22 cellular contexts compared by ENCODE assay signal in the genomic region with DNA sequence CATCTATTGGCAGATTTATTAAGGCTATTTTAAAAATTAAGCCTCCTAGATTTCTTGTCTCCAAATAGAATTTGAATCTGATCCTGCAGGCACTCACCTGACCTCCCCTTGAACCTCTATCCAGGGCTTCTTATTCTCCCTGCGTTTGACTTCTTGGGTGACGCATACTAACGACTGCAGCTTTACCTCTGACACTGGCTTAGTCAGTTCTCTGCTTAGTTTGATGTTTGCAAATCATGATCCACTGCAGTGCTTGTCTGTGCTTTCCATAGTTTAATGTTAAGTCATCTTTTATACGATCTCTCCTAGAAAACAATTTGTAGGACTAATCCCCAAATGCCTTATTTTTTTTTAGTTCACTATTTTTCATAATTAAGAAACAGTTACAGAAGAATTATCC.
DNase-seq lines count a peak whose midpoint lies in the region; ATAC-seq, FAIRE-seq and TF ChIP-seq lines count a peak whose summit lies in the region.
"Had no signal": no experiment of that assay in that cellular context is flagged by ENCODE, and none has a peak within 500 bp of the region (broad histone marks: within the 10 kb centered on the region; RNA-seq: fewer than 3 reads in every experiment).

No MANE protein-coding gene starts in this region.

- H3K23ac ChIP-seq in mesenchymal stem cell (ENCODE audit: low read length in 2 of 2): no peak overlapping the region

- H3K9me3 ChIP-seq in MM.1S (replicated peaks; ENCODE audit: insufficient read depth, low read length) (no peaks in the 10 kb centered on the region), mesenchymal stem cell (ENCODE audit: control insufficient read depth, low read length) (no peaks in the 10 kb centered on the region), right lobe of liver (no peaks in the 10 kb centered on the region)

- H3K79me1 ChIP-seq in mesenchymal stem cell (replicated peaks; ENCODE audit: low read length, poor library complexity, severe bottlenecking): no peaks in the 10 kb centered on the region

- no peak overlapping the region for H2AK5ac ChIP-seq in mesenchymal stem cell (ENCODE audit: low read length, severe bottlenecking)

- H2BK120ac ChIP-seq in mesenchymal stem cell (ENCODE audit: low read depth, low read length): no peak overlapping the region

- no peak overlapping the region for H3K18ac ChIP-seq in mesenchymal stem cell (ENCODE audit: low read depth in 1 of 2, low read length in 2 of 2)

- H4K91ac ChIP-seq in mesenchymal stem cell (ENCODE audit: low read length): no peak overlapping the region

- H3K14ac ChIP-seq in mesenchymal stem cell (ENCODE audit: low read length in 2 of 2): no peak overlapping the region

- no peak overlapping the region for H3K4ac ChIP-seq in mesenchymal stem cell (ENCODE audit: low read depth in 1 of 2, low read length in 2 of 2)

- no peak for ATAC-seq in right lobe of liver
- ATAC-seq: GM12878, SK-N-SH treated with all-trans-retinoic acid at 6 μM for 48 hours had no signal

- peak overlapping the region; percentile 61 for H3K9ac ChIP-seq in MM.1S (ENCODE audit: low read length)
- H3K9ac ChIP-seq in mesenchymal stem cell (ENCODE audit: low read length): no peak overlapping the region
- H3K9ac ChIP-seq: KMS-11 had no signal

- H2BK12ac ChIP-seq in mesenchymal stem cell (ENCODE audit: low read length in 2 of 2): no peak overlapping the region

- H2BK5ac ChIP-seq in mesenchymal stem cell (ENCODE audit: low read depth, low read length, poor library complexity, severe bottlenecking): peak overlapping the region; percentile 35

- TF ChIP-seq CTCF in MM.1S (IDR thresholded peaks at IDR 0.05; ENCODE audit: low read length) (no peak), brain microvascular endothelial cell (IDR thresholded peaks at IDR 0.05; ENCODE audit: low read depth, low read length, missing control alignments) (no peak), right lobe of liver (IDR thresholded peaks at IDR 0.05) (no peak)

- FAIRE-seq in urothelium cell line (lab: Jason Lieb, UNC): no peak
- FAIRE-seq: GM12878, GM19239 had no signal

- H3K79me2 ChIP-seq in MM.1S (ENCODE audit: low read length): no peaks in the 10 kb centered on the region

- peaks cover 9% of the 10 kb centered on the region for H3F3A ChIP-seq in MM.1S (ENCODE audit: insufficient read depth, low read length)

- peaks cover 15% of the 10 kb centered on the region for H3K4me1 ChIP-seq in MM.1S (ENCODE audit: low read length)
- H3K4me1 ChIP-seq in mesenchymal stem cell (ENCODE audit: control insufficient read depth, insufficient read depth, low read depth, low read length): no peaks in the 10 kb centered on the region
- H3K4me1 ChIP-seq in right lobe of liver: no peaks in the 10 kb centered on the region

- intact Hi-C loops in right lobe of liver (cut with DNase I): no loop called here

- no peak overlapping the region for H2BK15ac ChIP-seq in mesenchymal stem cell (ENCODE audit: low read depth, poor library complexity, severe bottlenecking)

- H3K27me3 ChIP-seq in MM.1S (replicated peaks; ENCODE audit: insufficient read depth, low read length) (no peaks in the 10 kb centered on the region), brain microvascular endothelial cell (replicated peaks) (no peaks in the 10 kb centered on the region), mesenchymal stem cell (ENCODE audit: control insufficient read depth in 1 of 2, insufficient read depth in 1 of 2, low read length in 2 of 2) (no peaks in the 10 kb centered on the region), right lobe of liver (no peaks in the 10 kb centered on the region)

- no peaks in the 10 kb centered on the region for H4K20me1 ChIP-seq in MM.1S (ENCODE audit: insufficient read depth, low read length)

- DNase-seq in ELR (ENCODE audit: low read depth) (peak; percentile 31), MM.1S (peak; percentile 29), brain microvascular endothelial cell (peak; percentile 46), mesenchymal stem cell (no peak), right lobe of liver (no peak), NCI-H1694 treated with DMSO at 0.1 percent for 48 hours (lab: John Stamatoyannopoulos, UW) (no peak), urothelium cell line (ENCODE audit: low spot score) (no peak)
- DNase-seq: CD4-positive, alpha-beta T cell; DMS153; HFFc6; NCI-H1092; NCI-H146; NCI-H2081; NCI-H2171 treated with DMSO at 0.1 percent for 48 hours; NCI-H446 treated with DMSO at 0.1 percent for 48 hours; NCI-H748 treated with DMSO at 0.1 percent for 48 hours; RPMI8226; SIG-M5 had no signal

- peak overlapping the region; percentile 78 for H3K27ac ChIP-seq in MM.1S (ENCODE audit: low read length)
- no peak overlapping the region for H3K27ac ChIP-seq in brain microvascular endothelial cell
- H3K27ac ChIP-seq in mesenchymal stem cell (ENCODE audit: low read length, poor library complexity, severe bottlenecking): no peak overlapping the region
- H3K27ac ChIP-seq in right lobe of liver: no peak overlapping the region
- H3K27ac ChIP-seq: KMS-11 had no signal

- H2AFZ ChIP-seq in MM.1S (ENCODE audit: low read length) (peak overlapping the region; percentile 43), mesenchymal stem cell (ENCODE audit: low read depth, low read length) (no peak overlapping the region)

- H3K36me3 ChIP-seq in MM.1S (replicated peaks; ENCODE audit: insufficient read depth, low read length) (no peaks in the 10 kb centered on the region), brain microvascular endothelial cell (replicated peaks) (no peaks in the 10 kb centered on the region), mesenchymal stem cell (ENCODE audit: control insufficient read depth in 1 of 2, insufficient read depth in 2 of 2, low read depth in 1 of 2, low read length in 2 of 2) (no peaks in the 10 kb centered on the region), right lobe of liver (no peaks in the 10 kb centered on the region)

- peak overlapping the region; percentile 53 for H3K4me2 ChIP-seq in MM.1S (ENCODE audit: low read depth, low read length)
- no peak overlapping the region for H3K4me2 ChIP-seq in mesenchymal stem cell (ENCODE audit: low read length, poor library complexity, severe bottlenecking)
- H3K4me2 ChIP-seq: KMS-11 had no signal

- H3K4me3 ChIP-seq in MM.1S (ENCODE audit: low read length) (peak overlapping the region; percentile 49), brain microvascular endothelial cell (ENCODE audit: low read depth, low read length) (no peak overlapping the region), mesenchymal stem cell (ENCODE audit: insufficient read depth in 1 of 2, low read depth in 1 of 2, low read length in 2 of 2) (no peak overlapping the region), right lobe of liver (no peak overlapping the region)
- H3K4me3 ChIP-seq: GM12878 had no signal

- H4K8ac ChIP-seq in mesenchymal stem cell (ENCODE audit: low read length): no peak overlapping the region

- no peaks in the 10 kb centered on the region for H3K9me2 ChIP-seq in MM.1S (replicated peaks; ENCODE audit: insufficient read depth, low read length)

- 48% methylated on average over 4 of the region's 4 CpGs for WGBS in mesenchymal stem cell
- 35% methylated on average over 4 of the region's 4 CpGs for WGBS in right lobe of liver (ENCODE audit: insufficient coverage, low coverage, low lambda C conversion rate, missing lambda C conversion rate)

- TF ChIP-seq POLR2A in right lobe of liver (IDR thresholded peaks at IDR 0.05): no peak

- in situ Hi-C loops in brain microvascular endothelial cell (cut with HindIII; ENCODE audit: low pct_ligation_motif_present, low sequenced_read_pairs): no loop called here

Comparison
In these comparisons a context has a peak if more than half of its experiments do, and no peak if none do; other contexts are left out.
1. DNase-seq: peak in ELR (single experiment), MM.1S (single experiment) and brain microvascular endothelial cell (single experiment); none in mesenchymal stem cell (single experiment), right lobe of liver (0 of 3), NCI-H1694 treated with DMSO at 0.1 percent for 48 hours (single experiment) and urothelium cell line (single experiment).